In the genomic region with DNA sequence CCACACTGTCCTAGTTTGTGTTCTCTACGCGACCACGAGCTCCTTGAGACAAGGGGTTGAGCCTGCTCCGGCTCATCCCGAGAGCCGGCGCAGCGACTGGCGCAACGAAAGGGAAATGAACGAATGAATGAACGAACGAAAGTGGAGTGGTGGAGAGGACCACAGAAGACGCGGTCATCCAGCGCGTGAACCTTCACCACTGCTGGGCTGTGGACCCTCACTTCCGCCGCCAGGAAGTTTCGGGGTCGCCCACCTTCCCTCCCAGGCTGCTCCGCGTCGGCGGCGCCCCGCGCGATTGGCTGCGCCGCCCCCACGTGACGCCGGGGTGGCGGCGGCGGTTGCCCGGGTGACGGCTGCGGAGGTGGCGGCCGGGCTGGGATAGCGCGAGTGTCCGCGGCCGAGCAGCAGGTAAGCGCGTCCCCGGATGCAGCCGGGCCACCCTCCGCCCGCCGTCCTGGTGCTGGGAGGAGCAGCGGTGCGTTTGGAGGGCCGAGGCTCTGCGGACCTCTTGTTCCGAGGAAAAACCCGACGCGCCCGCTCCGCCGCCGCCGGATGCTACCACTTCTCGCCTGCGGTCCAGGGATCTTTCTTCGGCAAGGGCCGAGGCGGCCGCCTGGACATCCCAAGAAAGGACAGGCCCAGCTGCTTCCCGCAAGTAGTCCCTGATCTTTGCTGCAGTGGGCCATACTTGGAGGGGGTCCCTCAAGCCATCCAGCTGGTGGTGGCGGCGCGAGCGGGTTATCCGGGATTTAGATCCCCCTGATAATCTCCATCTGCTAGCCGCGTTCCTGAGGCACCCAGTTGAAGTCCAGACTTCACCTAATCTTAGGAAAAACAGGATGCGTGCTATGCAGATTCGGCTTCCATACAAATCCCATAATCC, we compare ENCODE assay signal across 8 cellular contexts. TPM values are rescaled to one million over a fixed set of nuclear protein-coding genes. Genes with fewer than 3 reads are reported as not detected.
A peak's percentile ranks its signal among the peaks of the same experiment; 100 is the strongest.
DNase-seq lines count a peak whose midpoint lies in the region; ATAC-seq and TF ChIP-seq lines count a peak whose summit lies in the region.

A gene with protein sequence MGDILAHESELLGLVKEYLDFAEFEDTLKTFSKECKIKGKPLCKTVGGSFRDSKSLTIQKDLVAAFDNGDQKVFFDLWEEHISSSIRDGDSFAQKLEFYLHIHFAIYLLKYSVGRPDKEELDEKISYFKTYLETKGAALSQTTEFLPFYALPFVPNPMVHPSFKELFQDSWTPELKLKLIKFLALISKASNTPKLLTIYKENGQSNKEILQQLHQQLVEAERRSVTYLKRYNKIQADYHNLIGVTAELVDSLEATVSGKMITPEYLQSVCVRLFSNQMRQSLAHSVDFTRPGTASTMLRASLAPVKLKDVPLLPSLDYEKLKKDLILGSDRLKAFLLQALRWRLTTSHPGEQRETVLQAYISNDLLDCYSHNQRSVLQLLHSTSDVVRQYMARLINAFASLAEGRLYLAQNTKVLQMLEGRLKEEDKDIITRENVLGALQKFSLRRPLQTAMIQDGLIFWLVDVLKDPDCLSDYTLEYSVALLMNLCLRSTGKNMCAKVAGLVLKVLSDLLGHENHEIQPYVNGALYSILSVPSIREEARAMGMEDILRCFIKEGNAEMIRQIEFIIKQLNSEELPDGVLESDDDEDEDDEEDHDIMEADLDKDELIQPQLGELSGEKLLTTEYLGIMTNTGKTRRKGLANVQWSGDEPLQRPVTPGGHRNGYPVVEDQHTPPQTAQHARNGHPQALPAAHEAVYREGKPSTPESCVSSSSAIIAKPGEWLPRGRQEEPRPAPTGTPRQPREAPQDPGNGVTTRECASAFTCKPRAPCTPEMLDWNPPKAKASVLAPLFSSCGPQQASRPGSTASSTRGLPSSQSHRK (plus strand): TSS at position 341 of the 883 bp plus-strand sequence. CDS start 7,608 bp downstream, outside the sequence.

- H3K4me1 Mint-ChIP-seq in IgD-negative memory B cell = peaks cover 0 to 4% (median 2%) of the 10 kb centered on the region in 3 donors
- H3K4me1 Mint-ChIP-seq in activated T-helper 2 cell treated with anti-CD3 and anti-CD28 coated beads, Interferon-gamma antibody, Interleukin-2, Interleukin-4, amounts not matched to agents 10 μg/mL and 5 μg/mL and 100 μg/mL, durations not matched to agents 14 hours and 24 hours and 36 hours (ENCODE audit: low read depth) = peaks cover 17% of the 10 kb centered on the region
- H3K4me1 Mint-ChIP-seq in natural killer cell treated with Interleukin-12 subunit alpha and Interleukin-12 subunit beta and Interleukin-15 and Interleukin-18, amount 100 ng/mL, for 72 hours (ENCODE audit: low read depth in 2 of 2) = peaks cover 5 to 8% of the 10 kb centered on the region in 2 donors

- intact Hi-C loops in activated T-helper 2 cell treated with anti-CD3 and anti-CD28 coated beads, Interferon-gamma antibody, Interleukin-2, Interleukin-4, amounts not matched to agents 10 μg/mL and 5 μg/mL and 100 μg/mL, durations not matched to agents 14 hours and 24 hours and 36 hours (cut with micrococcal nuclease) = loop anchor here (1.0 kb wide), 1 partner anchor 94 kb away; no protein-coding TSS in a partner anchor

- H3K4me3 ChIP-seq in DND-41 (ENCODE audit: low read depth in 1 of 2, low read length in 2 of 2) (peak within 1 kb of the TSS; percentile 66 to 97), fibroblast of pulmonary artery (replicated peaks; ENCODE audit: low read depth, low read length) (peak within 1 kb of the TSS; percentile 92)

- DNase-seq in DND-41 (peak; percentile 82), RPMI8226 (peak; percentile 63), fibroblast of pulmonary artery (ENCODE audit: low read depth) (peak; percentile 57)
- DNase-seq in activated T-helper 2 cell treated with anti-CD3 and anti-CD28 coated beads, Interferon-gamma antibody, Interleukin-2, Interleukin-4, amounts not matched to agents 10 μg/mL and 5 μg/mL and 100 μg/mL, durations not matched to agents 14 hours and 24 hours and 36 hours (ENCODE audit: low spot score) = peak; percentile 72
- peak; percentile 89 for DNase-seq in natural killer cell treated with Interleukin-12 subunit alpha and Interleukin-12 subunit beta and Interleukin-15 and Interleukin-18, amount 100 ng/mL, for 72 hours (ENCODE audit: low spot score)
- peak; percentile 35 to 61 (median 54) for DNase-seq in stimulated activated naive CD4-positive, alpha-beta T cell (lab: John Stamatoyannopoulos, UW)

- peak within 1 kb of the TSS; percentile 57 to 94 (median 91) for H3K27ac Mint-ChIP-seq in IgD-negative memory B cell
- peak within 1 kb of the TSS; percentile 22 for H3K27ac Mint-ChIP-seq in activated T-helper 2 cell treated with anti-CD3 and anti-CD28 coated beads, Interferon-gamma antibody, Interleukin-2, Interleukin-4, amounts not matched to agents 10 μg/mL and 5 μg/mL and 100 μg/mL, durations not matched to agents 14 hours and 24 hours and 36 hours
- H3K27ac Mint-ChIP-seq in natural killer cell treated with Interleukin-12 subunit alpha and Interleukin-12 subunit beta and Interleukin-15 and Interleukin-18, amount 100 ng/mL, for 72 hours = peak within 1 kb of the TSS; percentile 54 to 61

- no peaks in the 10 kb centered on the region for H3K9me3 Mint-ChIP-seq in IgD-negative memory B cell
- H3K9me3 Mint-ChIP-seq in activated T-helper 2 cell treated with anti-CD3 and anti-CD28 coated beads, Interferon-gamma antibody, Interleukin-2, Interleukin-4, amounts not matched to agents 10 μg/mL and 5 μg/mL and 100 μg/mL, durations not matched to agents 14 hours and 24 hours and 36 hours = no peaks in the 10 kb centered on the region
- no peaks in the 10 kb centered on the region for H3K9me3 Mint-ChIP-seq in natural killer cell treated with Interleukin-12 subunit alpha and Interleukin-12 subunit beta and Interleukin-15 and Interleukin-18, amount 100 ng/mL, for 72 hours

- H3K4me2 ChIP-seq in DND-41 (ENCODE audit: insufficient read depth, low read length) = peak within 1 kb of the TSS; percentile 93

- H4K20me1 ChIP-seq in DND-41 (ENCODE audit: insufficient read depth, low read length) = no peaks in the 10 kb centered on the region

- H3K9ac ChIP-seq in DND-41 (ENCODE audit: low read depth, low read length) = peak within 1 kb of the TSS; percentile 73

- peak within 1 kb of the TSS; percentile 87 for H3K27ac ChIP-seq in DND-41 (ENCODE audit: low read length)

- no peaks in the 10 kb centered on the region for H3K36me3 Mint-ChIP-seq in IgD-negative memory B cell
- H3K36me3 Mint-ChIP-seq in activated T-helper 2 cell treated with anti-CD3 and anti-CD28 coated beads, Interferon-gamma antibody, Interleukin-2, Interleukin-4, amounts not matched to agents 10 μg/mL and 5 μg/mL and 100 μg/mL, durations not matched to agents 14 hours and 24 hours and 36 hours (ENCODE audit: low read depth) = no peaks in the 10 kb centered on the region
- no peaks in the 10 kb centered on the region for H3K36me3 Mint-ChIP-seq in natural killer cell treated with Interleukin-12 subunit alpha and Interleukin-12 subunit beta and Interleukin-15 and Interleukin-18, amount 100 ng/mL, for 72 hours

- no peaks in the 10 kb centered on the region for H3K79me2 ChIP-seq in DND-41 (ENCODE audit: insufficient read depth, low read length)

- H3K36me3 ChIP-seq in DND-41 (ENCODE audit: insufficient read depth, low read length) = no peaks in the 10 kb centered on the region; the same call in 1 of the 2 replicates

- TF ChIP-seq CTCF in DND-41 (IDR thresholded peaks at IDR 0.05; ENCODE audit: borderline replicate concordance, extremely low read depth, low read length, poor library complexity, severe bottlenecking) (no peak), fibroblast of pulmonary artery (IDR thresholded peaks at IDR 0.05; ENCODE audit: low read length, missing control alignments) (no peak)

- H2AFZ ChIP-seq in DND-41 (ENCODE audit: low read depth, low read length) = peak within 1 kb of the TSS; percentile 100

- peaks cover 23% of the 10 kb centered on the region for H3K4me1 ChIP-seq in DND-41 (ENCODE audit: insufficient read depth, low read length)

- H3K4me3 Mint-ChIP-seq in IgD-negative memory B cell = peak within 1 kb of the TSS; percentile 85 to 97 (median 94)
- H3K4me3 Mint-ChIP-seq in activated T-helper 2 cell treated with anti-CD3 and anti-CD28 coated beads, Interferon-gamma antibody, Interleukin-2, Interleukin-4, amounts not matched to agents 10 μg/mL and 5 μg/mL and 100 μg/mL, durations not matched to agents 14 hours and 24 hours and 36 hours (ENCODE audit: low read depth) = peak within 1 kb of the TSS; percentile 89
- H3K4me3 Mint-ChIP-seq in natural killer cell treated with Interleukin-12 subunit alpha and Interleukin-12 subunit beta and Interleukin-15 and Interleukin-18, amount 100 ng/mL, for 72 hours = peak within 1 kb of the TSS; percentile 90

- no peaks in the 10 kb centered on the region for H3K27me3 ChIP-seq in DND-41 (ENCODE audit: insufficient read depth, low read length, poor library complexity)

- no peaks in the 10 kb centered on the region for H3K9me3 ChIP-seq in DND-41 (ENCODE audit: insufficient read depth, low read length, severe bottlenecking)

- ATAC-seq in DND-41 (ENCODE audit: insufficient read depth, low read depth) (peak; percentile 97), GM21619 (IDR thresholded peaks at IDR 0.05; ENCODE audit: unreplicated experiment) (peak; percentile 94)
- peak; percentile 96 for ATAC-seq in natural killer cell treated with Interleukin-12 subunit alpha and Interleukin-12 subunit beta and Interleukin-15 and Interleukin-18, amount 100 ng/mL, for 72 hours

- H3K27me3 Mint-ChIP-seq in IgD-negative memory B cell = peaks cover 3% of the 10 kb centered on the region
- H3K27me3 Mint-ChIP-seq in activated T-helper 2 cell treated with anti-CD3 and anti-CD28 coated beads, Interferon-gamma antibody, Interleukin-2, Interleukin-4, amounts not matched to agents 10 μg/mL and 5 μg/mL and 100 μg/mL, durations not matched to agents 14 hours and 24 hours and 36 hours (ENCODE audit: low read depth) = peaks cover 18% of the 10 kb centered on the region
- peaks cover 0 to 9% of the 10 kb centered on the region in 2 donors for H3K27me3 Mint-ChIP-seq in natural killer cell treated with Interleukin-12 subunit alpha and Interleukin-12 subunit beta and Interleukin-15 and Interleukin-18, amount 100 ng/mL, for 72 hours

RNA-seq across cellular contexts. Expression of the gene that starts here (rescaled TPM):
- polyA plus RNA-seq in IgD-negative memory B cell = 1.2 TPM
- total RNA-seq in activated T-helper 2 cell treated with anti-CD3 and anti-CD28 coated beads, Interferon-gamma antibody, Interleukin-2, Interleukin-4, amounts not matched to agents 10 μg/mL and 5 μg/mL and 100 μg/mL, durations not matched to agents 14 hours and 24 hours and 36 hours = 2.5 and 3.3 TPM in 2 replicates
- 1 to 10 TPM; 2.5 to 4.8 TPM for total RNA-seq in natural killer cell treated with Interleukin-12 subunit alpha and Interleukin-12 subunit beta and Interleukin-15 and Interleukin-18, amount 100 ng/mL, for 72 hours

Comparison
In these comparisons a context has a peak if more than half of its experiments do, and no peak if none do; other contexts are left out.
1. Peak in every context shown above with its lines: DNase-seq, ATAC-seq, H3K4me3 ChIP-seq and H3K27ac ChIP-seq.
2. H3K27ac Mint-ChIP-seq: peak in every context shown above with its lines; median percentile 91 in IgD-negative memory B cell; 58 in natural killer cell treated with Interleukin-12 subunit alpha and Interleukin-12 subunit beta and Interleukin-15 and Interleukin-18, amount 100 ng/mL, for 72 hours; 22 in activated T-helper 2 cell treated with anti-CD3 and anti-CD28 coated beads, Interferon-gamma antibody, Interleukin-2, Interleukin-4, amounts not matched to agents 10 μg/mL and 5 μg/mL and 100 μg/mL, durations not matched to agents 14 hours and 24 hours and 36 hours.